In the genomic region with DNA sequence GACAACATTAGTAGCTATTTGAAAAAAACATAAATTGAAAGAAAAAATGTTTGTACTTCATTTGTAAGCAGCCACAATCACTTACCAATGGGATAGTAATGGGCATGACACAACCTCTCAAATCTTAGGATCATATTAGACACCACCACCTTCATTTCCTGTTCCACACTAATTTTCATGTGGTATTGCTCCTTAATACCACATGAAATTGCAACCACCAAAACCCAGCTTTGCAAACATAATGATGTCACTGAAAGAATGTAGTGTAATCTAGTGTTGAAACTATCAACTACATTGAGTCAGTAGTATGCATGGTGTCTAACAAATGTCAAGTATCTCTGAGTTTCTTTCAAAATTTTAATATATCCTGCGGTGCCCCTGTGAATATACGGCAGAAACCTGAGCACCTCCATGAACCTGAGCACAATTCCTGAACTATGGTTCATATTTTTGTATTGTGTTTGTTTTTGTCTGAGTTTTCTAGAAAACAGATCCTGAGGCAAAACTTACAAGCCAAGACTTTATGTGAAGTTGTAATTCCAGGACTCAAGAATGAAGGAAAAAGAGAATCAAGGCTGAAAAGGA, we compare ENCODE assay signal across 29 cellular contexts. TPM values are rescaled to one million over a fixed set of nuclear protein-coding genes. Genes with fewer than 3 reads are reported as not detected.
DNase-seq lines count a peak whose midpoint lies in the region; ATAC-seq, FAIRE-seq and TF ChIP-seq lines count a peak whose summit lies in the region.
"Had no signal": no experiment of that assay in that cellular context is flagged by ENCODE, and none has a peak within 500 bp of the region (broad histone marks: within the 10 kb centered on the region; RNA-seq: fewer than 3 reads in every experiment).

No MANE protein-coding gene starts in this region.

- no peak overlapping the region for H3K4me3 ChIP-seq in AG10803 (ENCODE audit: low read length)
- H3K4me3 ChIP-seq in GM12878 = no peak overlapping the region
- H3K4me3 ChIP-seq: breast epithelium, K562, left ventricle myocardium inferior, PC-9, right lobe of liver, suprapubic skin had no signal

- no peak overlapping the region for H2AFZ ChIP-seq in GM12878 (ENCODE audit: control insufficient read depth, low read depth, low read length)
- H2AFZ ChIP-seq: parathyroid adenoma, PC-9 had no signal

- RAD21 ChIA-PET in GM12878 (lab: Charles Lee; ENCODE audit: unreplicated experiment) = interaction anchor here (0.9 kb wide), 1 partner anchor 15 kb away, joined by 4 read pairs; no protein-coding TSS in a partner anchor

- H3K27ac ChIP-seq in GM12878 (ENCODE audit: control insufficient read depth, insufficient read depth) (no peak overlapping the region), substantia nigra (ENCODE audit: low read depth, low read length, poor library complexity, severe bottlenecking) (no peak overlapping the region)
- H3K27ac ChIP-seq: breast epithelium, left ventricle myocardium inferior, parathyroid adenoma, PC-9, right lobe of liver, suprapubic skin had no signal

- TF ChIP-seq POLR2A in GM12878 (IDR thresholded peaks at IDR 0.05; ENCODE audit: low read depth, low read length) = no peak

- no peak for TF ChIP-seq CTCF in AG10803 (conservative IDR thresholded peaks at IDR 0.05; ENCODE audit: low read length)
- TF ChIP-seq CTCF in HFFc6 (IDR thresholded peaks at IDR 0.05) = no peak
- TF ChIP-seq CTCF in GM12878 (IDR thresholded peaks at IDR 0.05 in 2 of 3, conservative IDR thresholded peaks at IDR 0.05 in 1 of 3; ENCODE audit: control insufficient read depth in 2 of 3, extremely low read depth in 1 of 3, insufficient read depth in 1 of 3, low read depth in 3 of 3, low read length in 3 of 3) = no peak

- no peaks in the 10 kb centered on the region for H3K79me2 ChIP-seq in GM12878 (ENCODE audit: control insufficient read depth, insufficient read depth, low read length)
- H3K79me2 ChIP-seq: parathyroid adenoma had no signal

- no peaks in the 10 kb centered on the region for H3K36me3 ChIP-seq in GM12878 (ENCODE audit: control insufficient read depth in 2 of 2, insufficient read depth in 2 of 2, low read length in 1 of 2)
- H3K36me3 ChIP-seq: breast epithelium, left ventricle myocardium inferior, right lobe of liver, suprapubic skin had no signal

- CTCF ChIA-PET in GM12878 (lab: Yijun Ruan, JAX) = interaction anchor here (0.7 to 1.6 kb wide), 4 partner anchors 11 to 259 kb away, joined by 3 to 8 read pairs (median 3); no protein-coding TSS in a partner anchor

- no peaks in the 10 kb centered on the region for H3K9me3 Mint-ChIP-seq in HFFc6
- H3K9me3 Mint-ChIP-seq: activated T-helper 2 cell treated with anti-CD3 and anti-CD28 coated beads, Interferon-gamma antibody, Interleukin-2, Interleukin-4, amounts not matched to agents 10 μg/mL and 5 μg/mL and 100 μg/mL, durations not matched to agents 14 hours and 24 hours and 36 hours; mesothelial cell of epicardium; natural killer cell; T-cell had no signal

- FAIRE-seq in GM12878 (lab: Jason Lieb, UNC) = no peak
- FAIRE-seq: D721Med, H54, K562, TTC549 had no signal

- H3K27me3 ChIP-seq in GM12878 (replicated peaks in 1 of 2; ENCODE audit: control insufficient read depth in 2 of 2, insufficient read depth in 2 of 2, low read length in 1 of 2) = peaks cover 0 to 3% of the 10 kb centered on the region in 2 experiments; a peak in 1 of 4 replicates

- peaks cover 47% of the 10 kb centered on the region for H3K36me3 Mint-ChIP-seq in HFFc6 (ENCODE audit: low read depth)
- H3K36me3 Mint-ChIP-seq: activated CD8-positive, alpha-beta memory T cell treated with anti-CD3 and anti-CD28 coated beads, Interleukin-2, amount 10 ng/mL, durations not matched to agents 7 days and 5 days; natural killer cell had no signal

- in situ Hi-C loops in GM12878 (cut with MboI) = no loop called here

- H3K4me3 Mint-ChIP-seq in HFFc6 = peak overlapping the region; percentile 19; the same call in 1 of the 2 replicates
- H3K4me3 Mint-ChIP-seq: activated CD8-positive, alpha-beta memory T cell treated with anti-CD3 and anti-CD28 coated beads, Interleukin-2, amount 10 ng/mL, durations not matched to agents 7 days and 5 days; mesothelial cell of epicardium; natural killer cell; T-cell had no signal

- DNase-seq in AG10803 (ENCODE audit: low read depth) (peak; percentile 76), HFFc6 (no peak), GM12878 (ENCODE audit: low read depth, low spot score) (no peak), glomerular visceral epithelial cell (ENCODE audit: extremely low spot score) (peak; percentile 49), substantia nigra (lab: John Stamatoyannopoulos, UW) (no peak), NCI-H526 (lab: John Stamatoyannopoulos, UW) (no peak), DMS79 (lab: John Stamatoyannopoulos, UW) (no peak)
- DNase-seq: activated CD4-positive, alpha-beta T cell treated with anti-CD3 and anti-CD28 coated beads for 4 hours; activated CD8-positive, alpha-beta memory T cell treated with anti-CD3 and anti-CD28 coated beads, Interleukin-2, amount 10 ng/mL, durations not matched to agents 7 days and 5 days; cortex of kidney; left ventricle myocardium inferior; natural killer cell; NCI-H1694 treated with DMSO at 0.1 percent for 48 hours; PC-9; right lobe of liver; stimulated activated CD4-positive, alpha-beta T cell treated with anti-CD3 and anti-CD28 coated beads, Interleukin-15, amount 100 ng/mL, for 24 hours; T-cell had no signal

- no peaks in the 10 kb centered on the region for H4K20me1 ChIP-seq in GM12878 (ENCODE audit: control insufficient read depth, insufficient read depth)

- no peak for TF ChIP-seq RAD21 in GM12878 (IDR thresholded peaks at IDR 0.05; ENCODE audit: insufficient read depth, low read depth, low read length)

- intact Hi-C loops in GM12878 (cut with micrococcal nuclease; ENCODE audit: unreplicated experiment) = no loop called here

- POLR2A ChIA-PET in GM12878 (lab: Charles Lee) = no interaction called here

- ATAC-seq in GM12878 (no peak), HG03139 (IDR thresholded peaks at IDR 0.05; ENCODE audit: unreplicated experiment) (no peak)
- ATAC-seq: activated CD8-positive, alpha-beta memory T cell treated with anti-CD3 and anti-CD28 coated beads, Interleukin-2, amount 10 ng/mL, durations not matched to agents 7 days and 5 days; K562; natural killer cell; right lobe of liver; T-cell had no signal

- no peak overlapping the region for H3K9ac ChIP-seq in GM12878 (ENCODE audit: control insufficient read depth, insufficient read depth, low read length)
- H3K9ac ChIP-seq: parathyroid adenoma had no signal

- no peaks in the 10 kb centered on the region; the same call in 2 of the 3 replicates for H3K9me3 ChIP-seq in GM12878 (replicated peaks; ENCODE audit: control insufficient read depth, insufficient read depth, low read length)
- H3K9me3 ChIP-seq: breast epithelium, left ventricle myocardium inferior, right lobe of liver, suprapubic skin had no signal

- H3K27me3 Mint-ChIP-seq in HFFc6 (ENCODE audit: insufficient read depth) = no peaks in the 10 kb centered on the region; the same call in 1 of the 2 replicates

- H3K4me1 ChIP-seq in GM12878 (ENCODE audit: control insufficient read depth, insufficient read depth, low read length) = no peaks in the 10 kb centered on the region
- H3K4me1 ChIP-seq: breast epithelium, parathyroid adenoma had no signal

- no peak overlapping the region for H3K4me2 ChIP-seq in GM12878 (ENCODE audit: control insufficient read depth, insufficient read depth)
- H3K4me2 ChIP-seq: PC-9 had no signal

- BruUV-seq in GM12878 (replicated peaks; lab: Mats Ljungman, UMichigan) = no TSS peak

- SMC1A ChIA-PET in GM12878 (lab: Charles Lee; ENCODE audit: uncharacterized antibody, unreplicated experiment) = interaction anchor here (0.6 to 4.1 kb wide), 8 partner anchors 11 to 197 kb away, joined by 3 to 17 read pairs (median 6); no protein-coding TSS in a partner anchor

- WGBS in GM12878 (ENCODE audit: insufficient coverage, insufficient replicate concordance, low lambda C conversion rate, missing lambda C conversion rate) = 100% methylated on average over 2 of the region's 2 CpGs

- peaks cover 54% of the 10 kb centered on the region for H3K4me1 Mint-ChIP-seq in HFFc6 (ENCODE audit: low read depth)
- H3K4me1 Mint-ChIP-seq: mesothelial cell of epicardium had no signal

- no peak for TF ChIP-seq EP300 in GM12878 (IDR thresholded peaks at IDR 0.05; ENCODE audit: borderline replicate concordance in 1 of 2, control insufficient read depth in 1 of 2, low read depth in 2 of 2, low read length in 2 of 2)

- peak overlapping the region; percentile 74 for H3K27ac Mint-ChIP-seq in HFFc6
- H3K27ac Mint-ChIP-seq: activated CD8-positive, alpha-beta memory T cell treated with anti-CD3 and anti-CD28 coated beads, Interleukin-2, amount 10 ng/mL, durations not matched to agents 7 days and 5 days; activated T-helper 2 cell treated with anti-CD3 and anti-CD28 coated beads, Interferon-gamma antibody, Interleukin-2, Interleukin-4, amounts not matched to agents 10 μg/mL and 5 μg/mL and 100 μg/mL, durations not matched to agents 14 hours and 24 hours and 36 hours; mesothelial cell of epicardium; natural killer cell; T-cell had no signal

RNA-seq across cellular contexts. Expression of gene DGKI, which starts 4.7 kb away (rescaled TPM):
- total RNA-seq in HFFc6 (2021; fragmentation: NEBNext Ultra II Directional; extraction: Animal tissue kit (Norgen Biotek cat#: 25700)) = 1 to 10 TPM; 1.2 to 2.2 (median 1.6) TPM
- total RNA-seq in GM12878 (2013; cell fraction: nucleolus; rRNA removed) = 101 and 104 TPM in 2 replicates
- total RNA-seq in GM12878 (2014; rRNA removed) (23.3 and 29.9 TPM in 2 replicates), GM12878 (2014; rRNA removed; fragmentation: Illumina TruSeq; extraction: Trizol) (26.8 and 29.9 TPM in 2 replicates), GM12878 (2021) (15.9 and 17.7 TPM in 2 replicates)
- 0.38 TPM for polyA plus RNA-seq in GM12878 (2011; ENCODE audit: low read depth)
- polyA plus RNA-seq in GM12878 (2011; rRNA removed) (33.0 and 39.3 TPM in 2 replicates), GM12878 (2014; fragmentation: Illumina TruSeq; extraction: Trizol) (20.9 and 25.8 TPM in 2 replicates), GM12878 (2014; fragmentation: Nextera tagmentation; extraction: Ambion mirVana) (10 to 100 TPM; 28.3 to 37.1 TPM), GM12878 (2014; rRNA removed) (19.8 and 20.4 TPM in 2 replicates), GM12878 (2016; fragmentation: Nextera tagmentation; extraction: Ambion mirVana) (10 to 100 TPM; 10.4 TPM)
- polyA plus RNA-seq in GM12878 (2011; cell fraction: cytosol; rRNA removed) = 10.4 and 13.1 TPM in 2 replicates
- 30.1 and 37.0 TPM in 2 replicates for polyA plus RNA-seq in GM12878 (2011; cell fraction: nucleus; rRNA removed)
- 1.1 and 2.5 TPM in 2 replicates for polyA plus RNA-seq in GM12878 (2012)
- polyA minus RNA-seq in GM12878 (2011; rRNA and poly(A)+ RNA removed) = 50.7 and 57.1 TPM in 2 replicates
- 9.2 and 11.4 TPM in 2 replicates for polyA minus RNA-seq in GM12878 (2011; cell fraction: cytosol; rRNA and poly(A)+ RNA removed)
- 76.5 and 96.6 TPM in 2 replicates for polyA minus RNA-seq in GM12878 (2011; cell fraction: nucleus; rRNA and poly(A)+ RNA removed)
- total RNA-seq: G401, T-cell had no signal
- polyA plus RNA-seq: CD14-positive monocyte had no signal

Comparison
In these comparisons a context has a peak if more than half of its experiments do, and no peak if none do; other contexts are left out.
1. DNase-seq: peak in AG10803 (single experiment) and glomerular visceral epithelial cell (single experiment); none in HFFc6 (single experiment), GM12878 (single experiment), substantia nigra (0 of 49), NCI-H526 (0 of 2) and DMS79 (single experiment).
2. RNA of gene DGKI, which starts 4.7 kb away (total RNA-seq): 15.9 to 104 TPM in GM12878; 1.2 to 2.2 TPM in HFFc6; every median in the first group is over 4 times any median in the second.